ENCODE assay signal across 20 cellular contexts in the genomic region with DNA sequence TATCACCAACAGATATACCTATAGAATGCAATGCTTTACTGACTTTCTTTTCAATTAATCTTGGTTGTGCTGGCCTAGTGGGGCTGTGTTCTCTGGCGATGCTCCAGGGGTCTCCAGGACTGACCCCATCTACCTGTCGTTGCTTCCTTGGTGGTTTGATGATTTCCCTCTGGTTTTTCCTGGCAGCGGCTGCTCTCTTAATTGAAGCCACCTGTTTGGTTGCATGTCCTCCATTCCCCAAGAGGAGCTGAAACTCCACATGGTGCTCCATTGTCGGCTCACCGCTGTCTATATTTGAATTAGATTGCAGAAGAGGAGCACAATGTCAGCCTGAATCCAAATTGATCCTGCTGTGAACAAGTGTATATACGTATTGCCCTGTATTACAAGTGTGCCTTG. TPM values are rescaled to one million over a fixed set of nuclear protein-coding genes. Genes with fewer than 3 reads are reported as not detected.
A peak's percentile ranks its signal among the peaks of the same experiment; 100 is the strongest.
DNase-seq lines count a peak whose midpoint lies in the region; ATAC-seq and TF ChIP-seq lines count a peak whose summit lies in the region.
"Had no signal": no experiment of that assay in that cellular context is flagged by ENCODE, and none has a peak within 500 bp of the region (broad histone marks: within the 10 kb centered on the region; RNA-seq: fewer than 3 reads in every experiment).

No MANE protein-coding gene starts in this region.

- H2AFZ ChIP-seq in smooth muscle cell (ENCODE audit: low read depth) = peak overlapping the region; percentile 62

- peak overlapping the region; percentile 28 for H3K4me2 ChIP-seq in smooth muscle cell

- peak overlapping the region; percentile 94 for H3K27ac ChIP-seq in smooth muscle cell (ENCODE audit: low read depth)
- H3K27ac ChIP-seq: left lung, psoas muscle had no signal

- H3F3A ChIP-seq in smooth muscle cell (ENCODE audit: low read depth) = no peaks in the 10 kb centered on the region

- WGBS in smooth muscle cell (ENCODE audit: low lambda C conversion rate) = over 99% methylated on average over 6 of the region's 6 CpGs

- H3K36me3 ChIP-seq in smooth muscle cell (ENCODE audit: low read depth) = no peaks in the 10 kb centered on the region
- H3K36me3 ChIP-seq: left lung had no signal

- H3K79me2 ChIP-seq in smooth muscle cell (ENCODE audit: low read depth) = no peaks in the 10 kb centered on the region

- H3K27me3 ChIP-seq in smooth muscle cell (ENCODE audit: low read depth) = no peaks in the 10 kb centered on the region
- H3K27me3 ChIP-seq: left lung had no signal

- no peaks in the 10 kb centered on the region for H4K20me1 ChIP-seq in smooth muscle cell (ENCODE audit: low read depth)

- H3K4me3 ChIP-seq in choroid plexus epithelial cell (ENCODE audit: low read depth, low read length) (no peak overlapping the region), smooth muscle cell (no peak overlapping the region)
- H3K4me3 ChIP-seq: left lung, psoas muscle had no signal

- H3K4me1 ChIP-seq in smooth muscle cell (ENCODE audit: low read depth) = peaks cover 11% of the 10 kb centered on the region
- H3K4me1 ChIP-seq: left lung, psoas muscle had no signal

- DNase-seq in NCI-H2081 (lab: John Stamatoyannopoulos, UW) (peak; percentile 45 to 52), NCI-H2081 treated with DMSO at 0.1 percent for 48 hours (lab: John Stamatoyannopoulos, UW) (no peak), NCI-H2171 treated with DMSO at 0.1 percent for 48 hours (lab: John Stamatoyannopoulos, UW) (peak; percentile 77), choroid plexus epithelial cell (ENCODE audit: low read depth) (peak; percentile 9), smooth muscle cell (lab: John Stamatoyannopoulos, UW; ENCODE audit: unreplicated experiment) (no peak)
- DNase-seq in activated effector memory CD4-positive, alpha-beta T cell treated with anti-CD3 and anti-CD28 coated beads, Interleukin-2, amount 50 U/mL, for 16 hours = no peak
- DNase-seq in activated CD4-positive, CD25-positive, alpha-beta regulatory T cell (lab: John Stamatoyannopoulos, UW) = no peak
- DNase-seq: 8988T, activated gamma-delta T cell, dermis blood vessel endothelial cell, GF-D8, left lung, naive B cell, NCI-H2029, OCI-M1, psoas muscle, substantia nigra, SW 1271 had no signal

- TF ChIP-seq CTCF in choroid plexus epithelial cell (conservative IDR thresholded peaks at IDR 0.05; ENCODE audit: low read depth, low read length) (no peak), smooth muscle cell (IDR thresholded peaks at IDR 0.05; ENCODE audit: borderline replicate concordance, insufficient read depth, poor library complexity, severe bottlenecking) (no peak)

- ATAC-seq in GM21723 (IDR thresholded peaks at IDR 0.05; ENCODE audit: unreplicated experiment) = no peak
- ATAC-seq: esophagus mucosa, left lung had no signal

- no peak overlapping the region for H3K9ac ChIP-seq in smooth muscle cell (ENCODE audit: low read depth)

- no peaks in the 10 kb centered on the region for H3K9me3 ChIP-seq in smooth muscle cell (replicated peaks; ENCODE audit: low read depth)
- H3K9me3 ChIP-seq: left lung, psoas muscle had no signal

RNA-seq across cellular contexts. Expression of a gene that starts 7.1 kb away (rescaled TPM):
- 0.49 and 0.76 TPM in 2 replicates for total RNA-seq in smooth muscle cell
- polyA plus RNA-seq in smooth muscle cell = 0.11 TPM in 1 of 2 replicates, not detected in the other
- total RNA-seq: dermis blood vessel endothelial cell, esophagus mucosa had no signal

Comparison
In these comparisons a context has a peak if more than half of its experiments do, and no peak if none do; other contexts are left out.
1. DNase-seq: peak in NCI-H2081 (2 of 2), NCI-H2171 treated with DMSO at 0.1 percent for 48 hours (single experiment) and choroid plexus epithelial cell (single experiment); none in NCI-H2081 treated with DMSO at 0.1 percent for 48 hours (single experiment), smooth muscle cell (single experiment), activated effector memory CD4-positive, alpha-beta T cell treated with anti-CD3 and anti-CD28 coated beads, Interleukin-2, amount 50 U/mL, for 16 hours (single experiment) and activated CD4-positive, CD25-positive, alpha-beta regulatory T cell (0 of 4).